Comparison of ENCODE assay signal across 25 cellular contexts in the genomic region with DNA sequence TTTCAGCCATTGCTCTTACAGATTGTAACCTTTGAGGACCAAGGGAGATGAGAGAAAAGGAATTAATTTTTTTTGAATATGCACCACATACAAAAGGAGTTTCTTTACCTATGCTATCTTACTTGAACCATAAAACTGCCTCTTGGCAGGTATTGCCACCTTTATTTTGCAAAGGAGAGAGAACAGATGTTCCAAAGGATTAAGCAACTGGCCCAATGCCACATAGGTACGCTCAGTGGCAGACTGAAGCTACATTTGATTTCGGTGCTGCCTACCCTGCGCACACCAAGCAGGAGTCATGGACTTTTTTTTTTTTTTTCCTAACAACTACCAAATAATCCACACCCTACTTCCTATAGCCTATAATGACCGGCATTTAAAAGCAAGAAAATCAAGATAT. TPM values are rescaled to one million over a fixed set of nuclear protein-coding genes. Genes with fewer than 3 reads are reported as not detected.
"Had no signal": no experiment of that assay in that cellular context is flagged by ENCODE, and none has a peak within 500 bp of the region (broad histone marks: within the 10 kb centered on the region; RNA-seq: fewer than 3 reads in every experiment).

No MANE protein-coding gene starts in this region.

- ATAC-seq: activated CD8-positive, alpha-beta memory T cell treated with anti-CD3 and anti-CD28 coated beads, Interleukin-2, amount 10 ng/mL, durations not matched to agents 7 days and 5 days; activated naive CD4-positive, alpha-beta T cell treated with anti-CD3 and anti-CD28 coated beads, Interleukin-2, amount 50 U/mL, for 72 hours; activated naive CD8-positive, alpha-beta T cell treated with anti-CD3 and anti-CD28 coated beads, Interleukin-2, amount 50 U/mL, for 24 hours; activated T-cell treated with anti-CD3 and anti-CD28 coated beads, Interleukin-2, amount 50 U/mL, for 4 hours; PC-3; WTC11 had no signal

- H3K27me3 Mint-ChIP-seq: activated CD8-positive, alpha-beta memory T cell treated with anti-CD3 and anti-CD28 coated beads, Interleukin-2, amount 10 ng/mL, durations not matched to agents 7 days and 5 days; activated naive CD8-positive, alpha-beta T cell treated with anti-CD3 and anti-CD28 coated beads, Interleukin-2, amount 50 U/mL, for 24 hours; central memory CD8-positive, alpha-beta T cell had no signal

- H3K9me3 Mint-ChIP-seq: activated naive CD4-positive, alpha-beta T cell treated with anti-CD3 and anti-CD28 coated beads, Interleukin-2, amount 50 U/mL, for 72 hours; activated naive CD8-positive, alpha-beta T cell treated with anti-CD3 and anti-CD28 coated beads, Interleukin-2, amount 50 U/mL, for 24 hours; activated T-cell treated with anti-CD3 and anti-CD28 coated beads, Interleukin-2, amount 50 U/mL, for 4 hours; central memory CD8-positive, alpha-beta T cell; T-helper 1 cell treated with Interleukin-12 subunit alpha and Interleukin-12 subunit beta and Interleukin-4 antibody, amounts not matched to agents 30 μg/mL and 1 μg/mL, for 36 hours had no signal

- H3K4me1 Mint-ChIP-seq: activated CD8-positive, alpha-beta memory T cell treated with anti-CD3 and anti-CD28 coated beads, Interleukin-2, amount 10 ng/mL, durations not matched to agents 7 days and 5 days; activated naive CD8-positive, alpha-beta T cell treated with anti-CD3 and anti-CD28 coated beads, Interleukin-2, amount 50 U/mL, for 24 hours; central memory CD8-positive, alpha-beta T cell had no signal

- DNase-seq: activated CD4-positive, alpha-beta T cell treated with anti-CD3 and anti-CD28 coated beads for 48 hours; activated CD4-positive, alpha-beta T cell treated with anti-CD3 and anti-CD28 coated beads, Interleukin-2, amount 50 U/mL, for 4 hours; activated CD4-positive, CD25-positive, alpha-beta regulatory T cell treated with anti-CD3 and anti-CD28 coated beads, Interleukin-2, amount 50 U/mL, for 72 hours; activated CD8-positive, alpha-beta memory T cell treated with anti-CD3 and anti-CD28 coated beads, Interleukin-2, amount 10 ng/mL, durations not matched to agents 7 days and 5 days; activated effector memory CD4-positive, alpha-beta T cell treated with anti-CD3 and anti-CD28 coated beads, Interleukin-2, amount 50 U/mL, for 16 hours; activated naive CD4-positive, alpha-beta T cell treated with Interleukin-2 at 50 U/mL for 16 hours; activated naive CD8-positive, alpha-beta T cell treated with anti-CD3 and anti-CD28 coated beads, Interleukin-2, amount 50 U/mL, for 24 hours; activated T-cell treated with anti-CD3 and anti-CD28 coated beads, Interleukin-2, amount 50 U/mL, for 4 hours; amygdala; MM.1S; NCI-H1105 treated with DMSO at 0.1 percent for 48 hours; NCI-H146; NCI-H187 treated with DMSO at 0.1 percent for 48 hours; NCI-H2081 treated with DMSO at 0.1 percent for 48 hours; NCI-H446; NCI-H526; PC-3; SHP77 had no signal

- H3K4me3 Mint-ChIP-seq: activated CD8-positive, alpha-beta memory T cell treated with anti-CD3 and anti-CD28 coated beads, Interleukin-2, amount 10 ng/mL, durations not matched to agents 7 days and 5 days; activated naive CD8-positive, alpha-beta T cell treated with anti-CD3 and anti-CD28 coated beads, Interleukin-2, amount 50 U/mL, for 24 hours; activated T-cell treated with anti-CD3 and anti-CD28 coated beads, Interleukin-2, amount 50 U/mL, for 4 hours; brain; central memory CD8-positive, alpha-beta T cell; T-helper 1 cell treated with Interleukin-12 subunit alpha and Interleukin-12 subunit beta and Interleukin-4 antibody, amounts not matched to agents 30 μg/mL and 1 μg/mL, for 36 hours; WTC11 had no signal

- H3K36me3 Mint-ChIP-seq: activated CD8-positive, alpha-beta memory T cell treated with anti-CD3 and anti-CD28 coated beads, Interleukin-2, amount 10 ng/mL, durations not matched to agents 7 days and 5 days; activated naive CD4-positive, alpha-beta T cell treated with anti-CD3 and anti-CD28 coated beads, Interleukin-2, amount 50 U/mL, for 72 hours; brain; WTC11 had no signal

- H3K27ac Mint-ChIP-seq: activated CD8-positive, alpha-beta memory T cell treated with anti-CD3 and anti-CD28 coated beads, Interleukin-2, amount 10 ng/mL, durations not matched to agents 7 days and 5 days; activated naive CD4-positive, alpha-beta T cell treated with anti-CD3 and anti-CD28 coated beads, Interleukin-2, amount 50 U/mL, for 72 hours; activated naive CD8-positive, alpha-beta T cell treated with anti-CD3 and anti-CD28 coated beads, Interleukin-2, amount 50 U/mL, for 24 hours; brain; T-helper 1 cell treated with Interleukin-12 subunit alpha and Interleukin-12 subunit beta and Interleukin-4 antibody, amounts not matched to agents 30 μg/mL and 1 μg/mL, for 36 hours; WTC11 had no signal

RNA-seq across cellular contexts. Expression of gene SAXO1, which starts 43.1 kb away (rescaled TPM):
- total RNA-seq: activated T-cell treated with anti-CD3 and anti-CD28 coated beads, Interleukin-2, amount 50 U/mL, for 4 hours; astrocyte; PC-3; SK-MEL-5 had no signal
